In the genomic region with DNA sequence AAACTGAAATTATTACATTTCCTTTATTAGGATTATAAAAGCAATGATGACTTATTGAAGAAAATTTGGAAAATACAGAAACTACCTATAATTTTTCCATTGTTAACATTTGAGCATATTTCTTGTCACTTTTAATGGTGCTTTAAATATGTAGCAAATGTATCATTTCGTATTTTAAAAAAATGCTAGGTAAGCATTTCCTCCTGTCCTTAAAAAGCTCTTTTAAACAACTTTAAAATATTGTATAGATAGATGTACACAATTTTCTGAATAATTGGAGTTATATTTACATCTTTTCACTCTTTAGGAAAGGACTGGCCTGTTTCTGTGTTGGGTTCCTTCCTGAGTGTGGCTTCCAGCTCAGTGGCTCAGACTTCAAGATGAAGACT, we compare ENCODE assay signal across 14 cellular contexts. TPM values are rescaled to one million over a fixed set of nuclear protein-coding genes. Genes with fewer than 3 reads are reported as not detected.
DNase-seq lines count a peak whose midpoint lies in the region; ATAC-seq and TF ChIP-seq lines count a peak whose summit lies in the region.
"Had no signal": no experiment of that assay in that cellular context is flagged by ENCODE, and none has a peak within 500 bp of the region (broad histone marks: within the 10 kb centered on the region; RNA-seq: fewer than 3 reads in every experiment).

No MANE protein-coding gene starts in this region.

- H3K36me3 Mint-ChIP-seq in activated naive CD4-positive, alpha-beta T cell treated with anti-CD3 and anti-CD28 coated beads, Interleukin-2, amount 50 U/mL, for 24 hours = peaks cover 7% of the 10 kb centered on the region
- H3K36me3 Mint-ChIP-seq in activated naive CD4-positive, alpha-beta T cell treated with anti-CD3 and anti-CD28 coated beads for 36 hours (ENCODE audit: low read depth) = peaks cover 13% of the 10 kb centered on the region
- peaks cover 37% of the 10 kb centered on the region for H3K36me3 Mint-ChIP-seq in activated naive CD8-positive, alpha-beta T cell treated with anti-CD3 and anti-CD28 coated beads for 36 hours
- peaks cover 41 to 72% of the 10 kb centered on the region in 2 donors for H3K36me3 Mint-ChIP-seq in stimulated activated naive B cell treated with anti-CD40 and anti-IgM and Interleukin-4, amounts not matched to agents 10 μg/mL and 1 μg/mL and 100 μg/mL, for 72 hours

- H3K4me1 ChIP-seq in MM.1S (ENCODE audit: low read length) (peaks cover 45% of the 10 kb centered on the region), foreskin keratinocyte (peaks cover 18% of the 10 kb centered on the region)

- H3K27me3 Mint-ChIP-seq in activated naive CD4-positive, alpha-beta T cell treated with anti-CD3 and anti-CD28 coated beads, Interleukin-2, amount 50 U/mL, for 24 hours = no peaks in the 10 kb centered on the region
- no peaks in the 10 kb centered on the region for H3K27me3 Mint-ChIP-seq in activated naive CD4-positive, alpha-beta T cell treated with anti-CD3 and anti-CD28 coated beads for 36 hours (ENCODE audit: low read depth)
- no peaks in the 10 kb centered on the region for H3K27me3 Mint-ChIP-seq in activated naive CD8-positive, alpha-beta T cell treated with anti-CD3 and anti-CD28 coated beads for 36 hours
- H3K27me3 Mint-ChIP-seq in stimulated activated naive B cell treated with anti-CD40 and anti-IgM and Interleukin-4, amounts not matched to agents 10 μg/mL and 1 μg/mL and 100 μg/mL, for 72 hours = no peaks in the 10 kb centered on the region
- H3K27me3 Mint-ChIP-seq: dendritic cell treated with granulocyte-macrophage colony-stimulating factor and Interleukin-4, amounts not matched to agents 40 ng/mL and 50 ng/mL, for 4 days had no signal

- H3K27ac ChIP-seq in MM.1S (ENCODE audit: low read length) (peak overlapping the region; percentile 87), foreskin keratinocyte (no peak overlapping the region)
- H3K27ac ChIP-seq: body of pancreas, pancreas, SJSA1 had no signal

- H3K36me3 ChIP-seq in MM.1S (replicated peaks; ENCODE audit: insufficient read depth, low read length) = no peaks in the 10 kb centered on the region; the same call in none of the 2 replicates
- H3K36me3 ChIP-seq: pancreas had no signal

- no peak overlapping the region for H2AFZ ChIP-seq in MM.1S (ENCODE audit: low read length)

- CTCF ChIA-PET in activated naive CD4-positive, alpha-beta T cell treated with anti-CD3 and anti-CD28 coated beads for 36 hours (lab: Charles Lee) = interaction anchor here (0.6 kb wide), 1 partner anchor 106 kb away, joined by 4 read pairs; no protein-coding TSS in a partner anchor

- peaks cover 30% of the 10 kb centered on the region for H3F3A ChIP-seq in MM.1S (ENCODE audit: insufficient read depth, low read length)

- H3K9me3 ChIP-seq in MM.1S (replicated peaks; ENCODE audit: insufficient read depth, low read length) = no peaks in the 10 kb centered on the region
- H3K9me3 ChIP-seq: body of pancreas, pancreas, SJSA1 had no signal

- no peak for DNase-seq in activated naive CD4-positive, alpha-beta T cell treated with anti-CD3 and anti-CD28 coated beads for 36 hours
- DNase-seq in MM.1S (no peak), HCEC 1CT (no peak), foreskin keratinocyte (no peak)
- DNase-seq in activated naive CD8-positive, alpha-beta T cell treated with anti-CD3 and anti-CD28 coated beads for 36 hours = no peak
- DNase-seq in stimulated activated naive B cell treated with anti-CD40 and anti-IgM and Interleukin-4, amounts not matched to agents 10 μg/mL and 1 μg/mL and 100 μg/mL, for 72 hours = no peak
- DNase-seq: activated CD4-positive, alpha-beta T cell treated with anti-CD3 and anti-CD28 coated beads, Interleukin-2, amount 50 U/mL, for 4 hours; NCI-H1048 had no signal

- peak overlapping the region; percentile 7; the same call in 1 of the 2 replicates for H3K9ac ChIP-seq in MM.1S (ENCODE audit: low read length)

- H3K27me3 ChIP-seq in MM.1S (replicated peaks; ENCODE audit: insufficient read depth, low read length) = no peaks in the 10 kb centered on the region
- H3K27me3 ChIP-seq in foreskin keratinocyte = no peaks in the 10 kb centered on the region
- H3K27me3 ChIP-seq: body of pancreas, pancreas, SJSA1 had no signal

- peak overlapping the region; percentile 11 for H3K4me3 ChIP-seq in MM.1S (ENCODE audit: low read length)
- H3K4me3 ChIP-seq: body of pancreas, pancreas, SJSA1 had no signal

- peaks cover 91% of the 10 kb centered on the region for H3K79me2 ChIP-seq in MM.1S (ENCODE audit: low read length)

- TF ChIP-seq CTCF in MM.1S (IDR thresholded peaks at IDR 0.05; ENCODE audit: low read length) = no peak
- TF ChIP-seq CTCF in foreskin keratinocyte (conservative IDR thresholded peaks at IDR 0.05) = no peak

- peak overlapping the region; percentile 90 for H3K4me2 ChIP-seq in MM.1S (ENCODE audit: low read depth, low read length)

- peaks cover 96% of the 10 kb centered on the region for H3K4me1 Mint-ChIP-seq in activated naive CD4-positive, alpha-beta T cell treated with anti-CD3 and anti-CD28 coated beads, Interleukin-2, amount 50 U/mL, for 24 hours
- peaks cover 87% of the 10 kb centered on the region for H3K4me1 Mint-ChIP-seq in activated naive CD4-positive, alpha-beta T cell treated with anti-CD3 and anti-CD28 coated beads for 36 hours (ENCODE audit: low read depth)
- peaks cover 75% of the 10 kb centered on the region for H3K4me1 Mint-ChIP-seq in activated naive CD8-positive, alpha-beta T cell treated with anti-CD3 and anti-CD28 coated beads for 36 hours
- peaks cover 65 to 92% of the 10 kb centered on the region in 2 donors for H3K4me1 Mint-ChIP-seq in stimulated activated naive B cell treated with anti-CD40 and anti-IgM and Interleukin-4, amounts not matched to agents 10 μg/mL and 1 μg/mL and 100 μg/mL, for 72 hours

- ATAC-seq in stimulated activated naive B cell treated with anti-CD40 and anti-IgM and Interleukin-4, amounts not matched to agents 10 μg/mL and 1 μg/mL and 100 μg/mL, for 72 hours (replicated peaks) = no peak
- ATAC-seq in HG03095 (IDR thresholded peaks at IDR 0.05; ENCODE audit: unreplicated experiment) = no peak
- no peak for ATAC-seq in foreskin keratinocyte
- ATAC-seq: body of pancreas had no signal

- H3K27ac Mint-ChIP-seq in activated naive CD4-positive, alpha-beta T cell treated with anti-CD3 and anti-CD28 coated beads, Interleukin-2, amount 50 U/mL, for 24 hours = peak overlapping the region; percentile 76
- H3K27ac Mint-ChIP-seq in activated naive CD4-positive, alpha-beta T cell treated with anti-CD3 and anti-CD28 coated beads for 36 hours = no peak overlapping the region
- peak overlapping the region; percentile 70 for H3K27ac Mint-ChIP-seq in activated naive CD8-positive, alpha-beta T cell treated with anti-CD3 and anti-CD28 coated beads for 36 hours
- peak overlapping the region; percentile 95 for H3K27ac Mint-ChIP-seq in stimulated activated naive B cell treated with anti-CD40 and anti-IgM and Interleukin-4, amounts not matched to agents 10 μg/mL and 1 μg/mL and 100 μg/mL, for 72 hours

- H3K9me3 Mint-ChIP-seq in activated naive CD4-positive, alpha-beta T cell treated with anti-CD3 and anti-CD28 coated beads, Interleukin-2, amount 50 U/mL, for 24 hours = no peaks in the 10 kb centered on the region
- H3K9me3 Mint-ChIP-seq in activated naive CD4-positive, alpha-beta T cell treated with anti-CD3 and anti-CD28 coated beads for 36 hours = no peaks in the 10 kb centered on the region
- no peaks in the 10 kb centered on the region for H3K9me3 Mint-ChIP-seq in activated naive CD8-positive, alpha-beta T cell treated with anti-CD3 and anti-CD28 coated beads for 36 hours
- H3K9me3 Mint-ChIP-seq in stimulated activated naive B cell treated with anti-CD40 and anti-IgM and Interleukin-4, amounts not matched to agents 10 μg/mL and 1 μg/mL and 100 μg/mL, for 72 hours = peaks cover 0 to 1% of the 10 kb centered on the region in 2 donors
- H3K9me3 Mint-ChIP-seq: dendritic cell treated with granulocyte-macrophage colony-stimulating factor and Interleukin-4, amounts not matched to agents 40 ng/mL and 50 ng/mL, for 4 days had no signal

- no peaks in the 10 kb centered on the region for H4K20me1 ChIP-seq in MM.1S (ENCODE audit: insufficient read depth, low read length)

- peak overlapping the region; percentile 57 for H3K4me3 Mint-ChIP-seq in activated naive CD4-positive, alpha-beta T cell treated with anti-CD3 and anti-CD28 coated beads, Interleukin-2, amount 50 U/mL, for 24 hours
- H3K4me3 Mint-ChIP-seq in activated naive CD4-positive, alpha-beta T cell treated with anti-CD3 and anti-CD28 coated beads for 36 hours = no peak overlapping the region
- no peak overlapping the region for H3K4me3 Mint-ChIP-seq in activated naive CD8-positive, alpha-beta T cell treated with anti-CD3 and anti-CD28 coated beads for 36 hours
- peak overlapping the region in 1 of 2 donors; percentile 40 for H3K4me3 Mint-ChIP-seq in stimulated activated naive B cell treated with anti-CD40 and anti-IgM and Interleukin-4, amounts not matched to agents 10 μg/mL and 1 μg/mL and 100 μg/mL, for 72 hours
- H3K4me3 Mint-ChIP-seq: dendritic cell treated with granulocyte-macrophage colony-stimulating factor and Interleukin-4, amounts not matched to agents 40 ng/mL and 50 ng/mL, for 4 days had no signal

- intact Hi-C loops in activated naive CD4-positive, alpha-beta T cell treated with anti-CD3 and anti-CD28 coated beads for 36 hours (cut with micrococcal nuclease) = loop anchor here (2.0 kb wide), 1 partner anchor 14 kb away; no protein-coding TSS in a partner anchor

- H3K9me2 ChIP-seq in MM.1S (replicated peaks; ENCODE audit: insufficient read depth, low read length) = no peaks in the 10 kb centered on the region

RNA-seq across cellular contexts. Expression of a gene that starts 15.6 kb away (rescaled TPM):
- total RNA-seq in activated naive CD4-positive, alpha-beta T cell treated with anti-CD3 and anti-CD28 coated beads for 36 hours = 10 to 100 TPM; 30.0 to 30.2 TPM
- 10 to 100 TPM; 28.2 to 30.7 TPM for total RNA-seq in activated naive CD8-positive, alpha-beta T cell treated with anti-CD3 and anti-CD28 coated beads for 36 hours
- 14.9 and 20.9 TPM in 2 replicates for total RNA-seq in foreskin keratinocyte
- 5.3 and 6.8 TPM in 2 replicates for polyA plus RNA-seq in foreskin keratinocyte
